Comparison of ENCODE assay signal across 18 cellular contexts in genomic region chr12:28776913-28777312, GRCh38.
"Had no signal": no experiment of that assay in that cellular context is flagged by ENCODE, and none has a peak within 500 bp of the region (broad histone marks: within the 10 kb centered on the region; RNA-seq: fewer than 3 reads in every experiment).

No MANE protein-coding gene starts in this region.

- ATAC-seq: activated CD8-positive, alpha-beta T cell treated with anti-CD3 and anti-CD28 coated beads for 36 hours; activated naive CD4-positive, alpha-beta T cell treated with anti-CD3 and anti-CD28 coated beads, Interleukin-2, amount 50 U/mL, for 72 hours; activated T-cell treated with anti-CD3 and anti-CD28 coated beads, Interleukin-2, amount 50 U/mL, for 72 hours; gastroesophageal sphincter; naive thymus-derived CD4-positive, alpha-beta T cell had no signal

- H3K9me3 ChIP-seq: breast epithelium, gastroesophageal sphincter, spleen, tibial nerve had no signal

- H3K4me1 ChIP-seq: breast epithelium, spleen had no signal

- H3K4me3 ChIP-seq: breast epithelium, gastroesophageal sphincter, spleen, tibial nerve had no signal

- H3K27me3 ChIP-seq: breast epithelium, gastroesophageal sphincter, spleen, tibial nerve had no signal

- DNase-seq: activated B cell treated with CpG ODN at 0.5 μM for 24 hours; activated CD4-positive, alpha-beta T cell treated with anti-CD3 and anti-CD28 coated beads, Interleukin-2, amount 50 U/mL, for 1 hour; activated CD8-positive, alpha-beta T cell treated with anti-CD3 and anti-CD28 coated beads for 36 hours; activated naive CD4-positive, alpha-beta T cell; activated T-cell treated with anti-CD3 and anti-CD28 coated beads, Interleukin-2, amount 50 U/mL, for 72 hours; central memory CD4-positive, alpha-beta T cell; hippocampal formation; kidney; left colon; midbrain; naive thymus-derived CD4-positive, alpha-beta T cell; posterior cingulate gyrus; spleen; stimulated activated naive CD4-positive, alpha-beta T cell treated with Interleukin-2 at 50 U/mL for 16 hours had no signal

- H3K36me3 ChIP-seq: breast epithelium, gastroesophageal sphincter, spleen, tibial nerve had no signal
